ENCODE assay signal across 1 cellular context in the genomic region with DNA sequence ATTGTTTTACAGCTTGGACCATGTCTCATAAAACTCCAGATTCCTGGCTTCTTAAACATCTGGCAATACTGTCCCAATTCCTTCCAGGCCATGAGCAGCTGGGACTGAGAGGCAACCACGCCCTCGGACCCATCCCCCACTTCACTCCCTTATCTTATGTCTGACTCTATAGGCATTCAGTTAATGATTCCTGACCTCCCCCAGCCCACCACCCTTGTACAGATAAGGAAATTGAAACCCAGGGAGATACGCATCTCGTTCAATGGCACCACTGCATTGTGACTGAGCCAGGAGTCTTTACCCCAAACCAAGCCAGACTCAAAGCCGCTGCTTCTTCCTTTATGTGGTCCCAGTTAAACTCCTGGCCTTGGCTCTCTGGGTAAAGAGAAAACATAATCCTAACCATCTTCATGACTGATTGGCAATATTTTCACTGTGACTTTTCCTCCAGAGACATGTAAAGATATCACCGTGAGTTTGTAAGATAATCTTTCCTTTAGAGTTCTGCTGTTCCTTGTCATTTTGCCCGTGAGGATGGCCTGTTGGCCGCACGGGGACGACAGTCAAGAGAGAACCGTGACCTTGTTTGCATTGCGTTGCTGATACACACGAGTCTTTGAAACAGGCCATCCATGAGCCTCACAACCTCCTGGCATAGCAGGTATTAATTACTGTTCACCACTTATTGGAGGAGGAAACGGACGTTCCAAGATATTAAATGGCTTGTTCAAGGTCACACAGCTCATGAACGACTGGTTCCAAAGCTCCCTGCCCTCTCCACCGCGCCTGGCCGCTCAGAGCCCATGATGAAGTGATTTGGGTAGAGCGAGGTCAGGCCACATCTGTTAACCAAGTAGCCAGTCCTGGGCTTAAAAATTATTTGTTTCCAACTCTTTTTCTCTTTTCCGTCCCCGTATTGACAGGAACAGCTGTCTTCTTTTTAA.
TF ChIP-seq lines count a peak whose summit lies in the region.

No MANE protein-coding gene starts in this region.

TF ChIP-seq in endothelial cell of umbilical vein, 7 proteins besides CTCF, POLR2A, EP300 and RAD21:
- TF ChIP-seq JUN (IDR thresholded peaks at IDR 0.05; ENCODE audit: borderline replicate concordance, insufficient read depth, insufficient read length, low read depth) = no peak
- TF ChIP-seq GATA2 (IDR thresholded peaks at IDR 0.05; ENCODE audit: insufficient read depth, insufficient read length, low read depth, low read length) = no peak
